Comparison of ENCODE assay signal across 8 cellular contexts in genomic region chr7:5822422-5822741, GRCh38. TPM values are rescaled to one million over a fixed set of nuclear protein-coding genes. Genes with fewer than 3 reads are reported as not detected.
DNase-seq lines count a peak whose midpoint lies in the region; ATAC-seq and TF ChIP-seq lines count a peak whose summit lies in the region.
"Not testable (repeated sequence)": the region's sequence is repeated elsewhere in the genome, so short reads cannot be mapped to it uniquely, and the experiment has no call there.
"Had no signal": no experiment of that assay in that cellular context is flagged by ENCODE, and none has a peak within 500 bp of the region (broad histone marks: within the 10 kb centered on the region; RNA-seq: fewer than 3 reads in every experiment).

No MANE protein-coding gene starts in this region.

- H3K4me3 ChIP-seq in GM23248 (peak overlapping the region; percentile 65), OCI-LY7 (ENCODE audit: low read depth, low read length, poor library complexity, severe bottlenecking) (peak overlapping the region; percentile 74), cardiac muscle cell (peak overlapping the region; percentile 72), muscle layer of duodenum (ENCODE audit: low read depth in 1 of 2, low read length in 2 of 2) (peak overlapping the region; percentile 60 to 78), skeletal muscle satellite cell (ENCODE audit: low read length) (peak overlapping the region; percentile 87)

- not testable (repeated sequence) for H3K9me3 ChIP-seq in GM23248 (ENCODE audit: low read depth); OCI-LY7 (ENCODE audit: low read length); cardiac muscle cell (ENCODE audit: low read depth); muscle layer of duodenum (ENCODE audit: control insufficient read depth in 1 of 2, low read length in 2 of 2); skeletal muscle satellite cell (replicated peaks; ENCODE audit: low read length)

- not testable (repeated sequence) for H3K4me1 ChIP-seq in GM23248 (ENCODE audit: insufficient read depth); cardiac muscle cell (ENCODE audit: low read depth); muscle layer of duodenum (ENCODE audit: control insufficient read depth in 1 of 2, insufficient read depth in 2 of 2, low read length in 2 of 2); skeletal muscle satellite cell (ENCODE audit: control insufficient read depth, insufficient read depth, low read length)
- H3K4me1 ChIP-seq in OCI-LY7 (ENCODE audit: insufficient read depth, low read length, poor library complexity, severe bottlenecking): peaks cover 12% of the 10 kb centered on the region

- not testable (repeated sequence) for H3K9me2 ChIP-seq in GM23248 (ENCODE audit: insufficient read depth); OCI-LY7 (ENCODE audit: insufficient read depth, low read length)

- H3K27me3 ChIP-seq in GM23248 (replicated peaks; ENCODE audit: insufficient read depth); cardiac muscle cell; muscle layer of duodenum (ENCODE audit: low read depth, low read length): not testable (repeated sequence)
- H3K27me3 ChIP-seq in skeletal muscle satellite cell (ENCODE audit: control insufficient read depth, insufficient read depth, low read length): peaks cover 15% of the 10 kb centered on the region

- BruUV-seq in OCI-LY7 (replicated peaks; lab: Mats Ljungman, UMichigan): not testable (repeated sequence)

- H3K9ac ChIP-seq in GM23248 (peak overlapping the region; percentile 84), skeletal muscle satellite cell (ENCODE audit: low read depth, low read length) (peak overlapping the region; percentile 67)

- not testable (repeated sequence) for H3K27me3 Mint-ChIP-seq in activated T-cell treated with anti-CD3 and anti-CD28 coated beads, Interleukin-2, amount 50 U/mL, for 72 hours (ENCODE audit: low read depth)

- H3K27ac ChIP-seq in GM23248 (peak overlapping the region; percentile 93), OCI-LY7 (ENCODE audit: low read depth, low read length, poor library complexity, severe bottlenecking) (peak overlapping the region; percentile 18), cingulate gyrus (ENCODE audit: low read depth, low read length) (peak overlapping the region; percentile 85), cardiac muscle cell (peak overlapping the region; percentile 80), muscle layer of duodenum (ENCODE audit: low read length) (peak overlapping the region; percentile 75)

- H3K4me2 ChIP-seq in GM23248 (ENCODE audit: unreplicated experiment) (peak overlapping the region; percentile 89), OCI-LY7 (ENCODE audit: low read length) (peak overlapping the region; percentile 79), skeletal muscle satellite cell (ENCODE audit: low read length) (peak overlapping the region; percentile 77)

- CTCF ChIA-PET in OCI-LY7 (lab: Charles Lee; ENCODE audit: unreplicated experiment): not testable (repeated sequence)

- ATAC-seq in activated T-cell treated with anti-CD3 and anti-CD28 coated beads, Interleukin-2, amount 50 U/mL, for 72 hours (replicated peaks in 1 of 2): not testable (repeated sequence)

- H3K9me3 Mint-ChIP-seq in activated T-cell treated with anti-CD3 and anti-CD28 coated beads, Interleukin-2, amount 50 U/mL, for 72 hours: not testable (repeated sequence)

- 59 to 60% methylated on average over 10 of the region's 10 CpGs for WGBS in GM23248 (ENCODE audit: low coverage in 1 of 2, low lambda C conversion rate in 2 of 2, missing lambda C conversion rate in 2 of 2), 2 experiments

- not testable (repeated sequence) for H3F3A ChIP-seq in GM23248 (ENCODE audit: insufficient read depth)

- TF ChIP-seq CTCF in OCI-LY7 (conservative IDR thresholded peaks at IDR 0.05; ENCODE audit: low read length); cardiac muscle cell (IDR thresholded peaks at IDR 0.05; ENCODE audit: low read depth, low read length): not testable (repeated sequence)

- DNase-seq in GM23248; OCI-LY7 (ENCODE audit: low spot score); activated T-cell treated with anti-CD3 and anti-CD28 coated beads, Interleukin-2, amount 50 U/mL, for 72 hours; cardiac muscle cell (ENCODE audit: low read depth in 1 of 2, low spot score in 1 of 2): not testable (repeated sequence)

- in situ Hi-C loops in GM23248 (cut with MboI): not testable (repeated sequence)

- H4K20me1 ChIP-seq in GM23248 (ENCODE audit: insufficient read depth); OCI-LY7 (ENCODE audit: insufficient read depth, low read length): not testable (repeated sequence)

- peaks cover 27% of the 10 kb centered on the region for H3K4me1 Mint-ChIP-seq in activated T-cell treated with anti-CD3 and anti-CD28 coated beads, Interleukin-2, amount 50 U/mL, for 72 hours (ENCODE audit: low read depth)

- H3K4me3 Mint-ChIP-seq in activated T-cell treated with anti-CD3 and anti-CD28 coated beads, Interleukin-2, amount 50 U/mL, for 72 hours: peak overlapping the region; percentile 78 to 80

- H3K79me2 ChIP-seq in GM23248 (ENCODE audit: insufficient read depth); OCI-LY7 (ENCODE audit: insufficient read depth, low read depth, low read length): not testable (repeated sequence)

- peak overlapping the region; percentile 92 for H3K27ac Mint-ChIP-seq in activated T-cell treated with anti-CD3 and anti-CD28 coated beads, Interleukin-2, amount 50 U/mL, for 72 hours

- H3K36me3 Mint-ChIP-seq in activated T-cell treated with anti-CD3 and anti-CD28 coated beads, Interleukin-2, amount 50 U/mL, for 72 hours (ENCODE audit: insufficient read depth in 2 of 2): not testable (repeated sequence)

- H2AFZ ChIP-seq in GM23248: peak overlapping the region; percentile 96
- peak overlapping the region; percentile 93; the same call in 1 of the 2 replicates for H2AFZ ChIP-seq in OCI-LY7 (ENCODE audit: low read length)

- intact Hi-C loops in OCI-LY7 (cut with micrococcal nuclease; ENCODE audit: unreplicated experiment): not testable (repeated sequence)

- H3K36me3 ChIP-seq in GM23248 (ENCODE audit: low read depth); OCI-LY7 (ENCODE audit: insufficient read depth, low read length); cardiac muscle cell; muscle layer of duodenum (ENCODE audit: control insufficient read depth in 1 of 2, insufficient read depth in 2 of 2, low read length in 2 of 2); skeletal muscle satellite cell (ENCODE audit: insufficient read depth, low read length): not testable (repeated sequence)

- POLR2A ChIA-PET in OCI-LY7 (lab: Charles Lee): interaction anchor here (0.6 to 1.0 kb wide), 8 partner anchors 15 to 1546 kb away, joined by 3 to 5 read pairs (median 4); no protein-coding TSS in a partner anchor

RNA-seq across cellular contexts. Expression of gene RNF216, which starts 40.9 kb away (rescaled TPM):
- 32.0 and 32.6 TPM in 2 replicates for total RNA-seq in GM23248 (2014; rRNA removed; shearing (Covaris generic))
- polyA plus RNA-seq in GM23248 (2016; fragmentation: Nextera tagmentation; extraction: Ambion mirVana) (35.3 and 36.0 TPM in 2 replicates), cardiac muscle cell (37.6 and 38.5 TPM in 2 replicates)
- 28.6 and 29.4 TPM in 2 replicates for total RNA-seq in OCI-LY7 (2014; rRNA removed; shearing (Covaris generic))
- total RNA-seq in OCI-LY7 (2022) (29.8 and 32.6 TPM in 2 replicates), cardiac muscle cell (40.3 and 40.5 TPM in 2 replicates)
- 10 to 100 TPM; 44.6 to 45.7 TPM for total RNA-seq in activated T-cell treated with anti-CD3 and anti-CD28 coated beads, Interleukin-2, amount 50 U/mL, for 72 hours
- 26.6 and 27.1 TPM in 2 replicates for total RNA-seq in skeletal muscle satellite cell (2012; rRNA removed)

RNA-seq across cellular contexts. Expression of gene OCM, which starts 58.2 kb away (rescaled TPM):
- total RNA-seq in GM23248 (2014; rRNA removed; shearing (Covaris generic)): not detected in 2 replicates
- not detected in 2 replicates for polyA plus RNA-seq in GM23248 (2016; fragmentation: Nextera tagmentation; extraction: Ambion mirVana)
- not detected in 2 replicates for total RNA-seq in OCI-LY7 (2014; rRNA removed; shearing (Covaris generic))
- not detected in 2 replicates for total RNA-seq in OCI-LY7 (2022)
- total RNA-seq in activated T-cell treated with anti-CD3 and anti-CD28 coated beads, Interleukin-2, amount 50 U/mL, for 72 hours: under 1 TPM in 1 of 2 donors, not detected in 1; 0.81 TPM
- not detected in 2 replicates for total RNA-seq in cardiac muscle cell
- 0.48 and 1.1 TPM in 2 replicates for polyA plus RNA-seq in cardiac muscle cell
- not detected in 2 replicates for total RNA-seq in skeletal muscle satellite cell (2012; rRNA removed)
- total RNA-seq: cardiac septum had no signal

Comparison
In these comparisons a context has a peak if more than half of its experiments do, and no peak if none do; other contexts are left out.
1. H3K27ac ChIP-seq: peak in every context shown above with its lines; median percentile 93 in GM23248; 85 in cingulate gyrus; 80 in cardiac muscle cell; 75 in muscle layer of duodenum; 18 in OCI-LY7.